In the genomic region with DNA sequence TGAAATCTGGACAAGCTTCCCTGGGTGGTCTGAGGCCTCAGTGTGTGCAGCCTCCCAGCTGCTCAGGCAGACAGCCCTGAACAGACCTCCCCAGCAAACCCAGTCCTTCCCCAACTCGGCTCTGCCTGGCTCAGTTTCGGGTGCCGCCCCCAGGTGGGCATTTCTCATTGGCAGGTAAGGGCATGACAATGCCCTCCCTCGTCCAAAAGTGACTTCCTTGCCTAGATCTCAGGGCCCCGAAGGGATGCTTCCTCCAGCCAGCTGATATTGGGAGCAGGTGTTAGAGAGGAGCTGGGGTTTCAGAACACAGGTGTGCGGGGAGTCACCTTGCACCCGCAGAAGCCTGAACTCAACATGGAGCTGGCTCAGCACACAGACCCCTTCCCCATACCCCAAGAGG, we compare ENCODE assay signal across 18 cellular contexts. TPM values are rescaled to one million over a fixed set of nuclear protein-coding genes. Genes with fewer than 3 reads are reported as not detected.
A peak's percentile ranks its signal among the peaks of the same experiment; 100 is the strongest.
DNase-seq lines count a peak whose midpoint lies in the region; ATAC-seq and TF ChIP-seq lines count a peak whose summit lies in the region.
"Had no signal": no experiment of that assay in that cellular context is flagged by ENCODE, and none has a peak within 500 bp of the region (broad histone marks: within the 10 kb centered on the region; RNA-seq: fewer than 3 reads in every experiment).

No MANE protein-coding gene starts in this region.

- intact Hi-C loops in HCT116 (cut with micrococcal nuclease) = loop anchor here (5.0 kb wide), 2 partner anchors 208 to 318 kb away; a partner anchor contains a TSS

- no peak overlapping the region for H3K27ac Mint-ChIP-seq in endodermal cell
- no peak overlapping the region for H3K27ac Mint-ChIP-seq in activated naive CD4-positive, alpha-beta T cell treated with anti-CD3 and anti-CD28 coated beads, Interleukin-2, amount 50 U/mL, for 72 hours

- no peak overlapping the region for H3K4me3 ChIP-seq in HCT116 (replicated peaks in 1 of 2; ENCODE audit: low read depth in 1 of 2, low read length in 2 of 2)
- H3K4me3 ChIP-seq in endodermal cell (ENCODE audit: low read length) = no peak overlapping the region
- H3K4me3 ChIP-seq: SJSA1 had no signal

- H3K9me3 ChIP-seq in HCT116 (ENCODE audit: control insufficient read depth in 1 of 2, insufficient read depth in 1 of 2, low read depth in 1 of 2, low read length in 2 of 2) (no peaks in the 10 kb centered on the region), endodermal cell (ENCODE audit: control insufficient read depth, low read length) (no peaks in the 10 kb centered on the region)
- H3K9me3 ChIP-seq: SJSA1 had no signal

- H3K27me3 ChIP-seq in HCT116 (ENCODE audit: insufficient read depth, low read length) = no peaks in the 10 kb centered on the region
- no peaks in the 10 kb centered on the region for H3K27me3 ChIP-seq in endodermal cell (ENCODE audit: control insufficient read depth, insufficient read depth, low read length, poor library complexity, severe bottlenecking)

- H3K36me3 Mint-ChIP-seq in endodermal cell (ENCODE audit: low read depth) = no peaks in the 10 kb centered on the region
- no peaks in the 10 kb centered on the region for H3K36me3 Mint-ChIP-seq in activated naive CD4-positive, alpha-beta T cell treated with anti-CD3 and anti-CD28 coated beads, Interleukin-2, amount 50 U/mL, for 72 hours
- H3K36me3 Mint-ChIP-seq: CD14-positive monocyte had no signal

- peaks cover 23% of the 10 kb centered on the region for H3K4me1 Mint-ChIP-seq in endodermal cell

- ATAC-seq in HCT116 = no peak
- no peak for ATAC-seq in activated naive CD4-positive, alpha-beta T cell treated with anti-CD3 and anti-CD28 coated beads, Interleukin-2, amount 50 U/mL, for 72 hours
- ATAC-seq in HG03521 (IDR thresholded peaks at IDR 0.05; ENCODE audit: unreplicated experiment) = no peak

- H2AFZ ChIP-seq in HCT116 (ENCODE audit: low read depth, low read length, poor library complexity, severe bottlenecking) = no peak overlapping the region

- DNase-seq in COLO668 (lab: John Stamatoyannopoulos, UW; ENCODE audit: unreplicated experiment) (peak; percentile 8), HCT116 (ENCODE audit: low read depth, low spot score) (no peak), NCI-H2171 (lab: John Stamatoyannopoulos, UW) (peak; percentile 41), endodermal cell (peak; percentile 67), NCI-H2196 (lab: John Stamatoyannopoulos, UW; ENCODE audit: unreplicated experiment) (no peak), DMS153 (lab: John Stamatoyannopoulos, UW) (no peak)
- DNase-seq in activated naive CD4-positive, alpha-beta T cell treated with anti-CD3 and anti-CD28 coated beads, Interleukin-2, amount 50 U/mL, for 72 hours (ENCODE audit: low spot score in 2 of 2) = no peak
- DNase-seq: COR-L47, HCEC 1CT, KG1, NCI-H1092 treated with DMSO at 0.1 percent for 48 hours, NCI-H1694 treated with DMSO at 0.1 percent for 48 hours, NCI-H2227 treated with DMSO at 0.1 percent for 48 hours, NCI-H524 treated with DMSO at 0.1 percent for 48 hours had no signal

- RAD21 ChIA-PET in HCT116 (lab: Charles Lee; ENCODE audit: low non-redundant PET in 1 of 2, low total read pairs in 2 of 2, uncharacterized antibody in 2 of 2, unreplicated experiment in 2 of 2) = no interaction called here

- H3K4me1 ChIP-seq in HCT116 (ENCODE audit: control insufficient read depth in 1 of 2, insufficient read depth in 2 of 2, low read length in 2 of 2) = peaks cover 55 to 92% of the 10 kb centered on the region in 2 experiments
- peaks cover 6% of the 10 kb centered on the region for H3K4me1 ChIP-seq in endodermal cell (ENCODE audit: control insufficient read depth, insufficient read depth, low read length)

- H3K4me3 Mint-ChIP-seq in endodermal cell = no peak overlapping the region
- H3K4me3 Mint-ChIP-seq: CD14-positive monocyte had no signal

- CTCF ChIA-PET in HCT116 (lab: Charles Lee) = no interaction called here

- TF ChIP-seq RAD21 in HCT116 (IDR thresholded peaks at IDR 0.05; ENCODE audit: low read depth) = no peak

- H3K79me2 ChIP-seq in HCT116 (ENCODE audit: insufficient read depth, low read length) = no peaks in the 10 kb centered on the region; the same call in 1 of the 2 replicates

- WGBS in endodermal cell (ENCODE audit: insufficient coverage in 1 of 2, insufficient read length in 1 of 2), 2 experiments = 71 to 78% methylated on average over 6 to 7 of the region's 7 CpGs

- TF ChIP-seq POLR2A in HCT116 (IDR thresholded peaks at IDR 0.05; ENCODE audit: borderline replicate concordance, extremely low read depth, insufficient read depth, insufficient read length) = no peak

- no TSS peak for BruUV-seq in HCT116 (replicated peaks; lab: Mats Ljungman, UMichigan)

- H3K4me2 ChIP-seq in HCT116 (ENCODE audit: low read length) = peak overlapping the region; percentile 58

- no peaks in the 10 kb centered on the region for H3K36me3 ChIP-seq in HCT116 (ENCODE audit: control insufficient read depth in 1 of 2, insufficient read depth in 2 of 2, low read length in 2 of 2)
- H3K36me3 ChIP-seq in endodermal cell (ENCODE audit: control insufficient read depth, insufficient read depth, low read length) = no peaks in the 10 kb centered on the region
- H3K36me3 ChIP-seq: SJSA1 had no signal

- TF ChIP-seq CTCF in HCT116 (IDR thresholded peaks at IDR 0.05 in 2 of 3, conservative IDR thresholded peaks at IDR 0.05 in 1 of 3; ENCODE audit: borderline replicate concordance in 1 of 3, insufficient read depth in 1 of 3, low read depth in 2 of 3, low read length in 2 of 3) (no peak), endodermal cell (conservative IDR thresholded peaks at IDR 0.05) (no peak)

- H4K20me1 ChIP-seq in HCT116 (ENCODE audit: insufficient read depth) = no peaks in the 10 kb centered on the region

- H3K27ac ChIP-seq in HCT116 (ENCODE audit: low read depth, low read length) = no peak overlapping the region; the same call in 1 of the 2 replicates
- H3K27ac ChIP-seq in endodermal cell (ENCODE audit: low read depth, low read length) = no peak overlapping the region
- H3K27ac ChIP-seq: SJSA1 had no signal

- peaks cover 1% of the 10 kb centered on the region for H3K27me3 Mint-ChIP-seq in endodermal cell (ENCODE audit: insufficient read depth)

- POLR2A ChIA-PET in HCT116 (lab: Charles Lee) = no interaction called here

- H3K9me3 Mint-ChIP-seq in endodermal cell = no peaks in the 10 kb centered on the region
- H3K9me3 Mint-ChIP-seq in activated naive CD4-positive, alpha-beta T cell treated with anti-CD3 and anti-CD28 coated beads, Interleukin-2, amount 50 U/mL, for 72 hours = no peaks in the 10 kb centered on the region

- no peaks in the 10 kb centered on the region for H3K9me2 ChIP-seq in HCT116 (ENCODE audit: insufficient read depth)

- H3K9ac ChIP-seq in HCT116 (ENCODE audit: low read length) (no peak overlapping the region), endodermal cell (ENCODE audit: extremely low read depth, low read length, poor library complexity, severe bottlenecking) (no peak overlapping the region)

TF ChIP-seq in HCT116, 20 proteins besides CTCF, POLR2A, EP300 and RAD21 (continues in another document):
- TF ChIP-seq SRF (IDR thresholded peaks at IDR 0.05; ENCODE audit: low read depth) = no peak
- no peak for TF ChIP-seq JUND (IDR thresholded peaks at IDR 0.05)
- no peak for TF ChIP-seq ZNF274 (IDR thresholded peaks at IDR 0.05; ENCODE audit: low read depth, low read length)
- TF ChIP-seq, protein P1, sequence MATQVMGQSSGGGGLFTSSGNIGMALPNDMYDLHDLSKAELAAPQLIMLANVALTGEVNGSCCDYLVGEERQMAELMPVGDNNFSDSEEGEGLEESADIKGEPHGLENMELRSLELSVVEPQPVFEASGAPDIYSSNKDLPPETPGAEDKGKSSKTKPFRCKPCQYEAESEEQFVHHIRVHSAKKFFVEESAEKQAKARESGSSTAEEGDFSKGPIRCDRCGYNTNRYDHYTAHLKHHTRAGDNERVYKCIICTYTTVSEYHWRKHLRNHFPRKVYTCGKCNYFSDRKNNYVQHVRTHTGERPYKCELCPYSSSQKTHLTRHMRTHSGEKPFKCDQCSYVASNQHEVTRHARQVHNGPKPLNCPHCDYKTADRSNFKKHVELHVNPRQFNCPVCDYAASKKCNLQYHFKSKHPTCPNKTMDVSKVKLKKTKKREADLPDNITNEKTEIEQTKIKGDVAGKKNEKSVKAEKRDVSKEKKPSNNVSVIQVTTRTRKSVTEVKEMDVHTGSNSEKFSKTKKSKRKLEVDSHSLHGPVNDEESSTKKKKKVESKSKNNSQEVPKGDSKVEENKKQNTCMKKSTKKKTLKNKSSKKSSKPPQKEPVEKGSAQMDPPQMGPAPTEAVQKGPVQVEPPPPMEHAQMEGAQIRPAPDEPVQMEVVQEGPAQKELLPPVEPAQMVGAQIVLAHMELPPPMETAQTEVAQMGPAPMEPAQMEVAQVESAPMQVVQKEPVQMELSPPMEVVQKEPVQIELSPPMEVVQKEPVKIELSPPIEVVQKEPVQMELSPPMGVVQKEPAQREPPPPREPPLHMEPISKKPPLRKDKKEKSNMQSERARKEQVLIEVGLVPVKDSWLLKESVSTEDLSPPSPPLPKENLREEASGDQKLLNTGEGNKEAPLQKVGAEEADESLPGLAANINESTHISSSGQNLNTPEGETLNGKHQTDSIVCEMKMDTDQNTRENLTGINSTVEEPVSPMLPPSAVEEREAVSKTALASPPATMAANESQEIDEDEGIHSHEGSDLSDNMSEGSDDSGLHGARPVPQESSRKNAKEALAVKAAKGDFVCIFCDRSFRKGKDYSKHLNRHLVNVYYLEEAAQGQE (IDR thresholded peaks at IDR 0.05; ENCODE audit: low read depth) = no peak
- TF ChIP-seq EZH2 (IDR thresholded peaks at IDR 0.05) = no peak

RNA-seq across cellular contexts. Expression of a gene that starts 3.8 kb away (rescaled TPM):
- total RNA-seq in HCT116 (2021; ENCODE audit: unreplicated experiment) = 56.4 TPM
- 55.1 and 61.6 TPM in 2 replicates for polyA plus RNA-seq in HCT116 (2012)
- total RNA-seq in endodermal cell = 10 to 100 TPM; 37.8 to 48.5 TPM
- polyA plus RNA-seq in endodermal cell (2013, experiment 1 of 2) = 4.7 TPM
- polyA plus RNA-seq in endodermal cell (2013, experiment 2 of 2) = 3.6 TPM
- not detected for total RNA-seq in activated naive CD4-positive, alpha-beta T cell treated with anti-CD3 and anti-CD28 coated beads, Interleukin-2, amount 50 U/mL, for 72 hours
- total RNA-seq: T-helper 2 cell treated with Interferon-gamma antibody and Interleukin-4, amounts not matched to agents 100 ng/mL and 5 ng/mL, for 36 hours had no signal

RNA-seq across cellular contexts. Expression of a gene that starts 17.4 kb away (rescaled TPM):
- total RNA-seq in HCT116 (2021; ENCODE audit: unreplicated experiment) (0.27 TPM), endodermal cell (under 1 TPM; 0.22 to 0.33 TPM)
- polyA plus RNA-seq in HCT116 (2012) = 0.17 and 0.20 TPM in 2 replicates
- polyA plus RNA-seq in endodermal cell (2013, experiment 1 of 2) = 0.89 TPM
- polyA plus RNA-seq in endodermal cell (2013, experiment 2 of 2) = 0.37 TPM
- total RNA-seq in activated naive CD4-positive, alpha-beta T cell treated with anti-CD3 and anti-CD28 coated beads, Interleukin-2, amount 50 U/mL, for 72 hours = 1 to 10 TPM in 1 of 2 donors, not detected in 1; 1.1 TPM
- total RNA-seq: SJSA1; T-helper 2 cell treated with Interferon-gamma antibody and Interleukin-4, amounts not matched to agents 100 ng/mL and 5 ng/mL, for 36 hours had no signal

Comparison
In these comparisons a context has a peak if more than half of its experiments do, and no peak if none do; other contexts are left out.
1. DNase-seq: peak in COLO668 (single experiment), NCI-H2171 (single experiment) and endodermal cell (single experiment); none in HCT116 (single experiment), activated naive CD4-positive, alpha-beta T cell treated with anti-CD3 and anti-CD28 coated beads, Interleukin-2, amount 50 U/mL, for 72 hours (0 of 2), NCI-H2196 (single experiment) and DMS153 (single experiment).
2. RNA of a gene that starts 3.8 kb away (total RNA-seq): 56.4 TPM in HCT116 (single experiment) and 37.8 to 48.5 TPM in endodermal cell; not detected in activated naive CD4-positive, alpha-beta T cell treated with anti-CD3 and anti-CD28 coated beads, Interleukin-2, amount 50 U/mL, for 72 hours; every median in the first group is over 10 times any median in the second.